In genomic region chr1:234309598-234310459, GRCh38 we compare ENCODE assay signal across 8 cellular contexts.
DNase-seq lines count a peak whose midpoint lies in the region; FAIRE-seq and TF ChIP-seq lines count a peak whose summit lies in the region.

No MANE protein-coding gene starts in this region.

- intact Hi-C loops in activated T-helper 2 cell treated with anti-CD3 and anti-CD28 coated beads, Interferon-gamma antibody, Interleukin-2, Interleukin-4, amounts not matched to agents 10 μg/mL and 5 μg/mL and 100 μg/mL, durations not matched to agents 14 hours and 24 hours and 36 hours (cut with micrococcal nuclease): loop anchor here (1.0 kb wide), 4 partner anchors 39 to 196 kb away; no protein-coding TSS in a partner anchor

- H3K9me3 Mint-ChIP-seq in activated T-helper 2 cell treated with anti-CD3 and anti-CD28 coated beads, Interferon-gamma antibody, Interleukin-2, Interleukin-4, amounts not matched to agents 10 μg/mL and 5 μg/mL and 100 μg/mL, durations not matched to agents 14 hours and 24 hours and 36 hours: no peaks in the 10 kb centered on the region
- no peaks in the 10 kb centered on the region for H3K9me3 Mint-ChIP-seq in type B pancreatic cell

- H3K4me3 ChIP-seq in LNCaP clone FGC (ENCODE audit: low read depth, low read length) (no peak overlapping the region), parathyroid adenoma (ENCODE audit: low read depth, low read length) (no peak overlapping the region)

- H3K4me1 ChIP-seq in parathyroid adenoma: no peaks in the 10 kb centered on the region

- no peaks in the 10 kb centered on the region for H3K79me2 ChIP-seq in parathyroid adenoma

- no peak overlapping the region for H3K4me2 ChIP-seq in parathyroid adenoma (ENCODE audit: low read length)

- no peaks in the 10 kb centered on the region for H3K27me3 ChIP-seq in parathyroid adenoma (ENCODE audit: control insufficient read depth, insufficient read depth, low read length)

- no peaks in the 10 kb centered on the region for H3K36me3 Mint-ChIP-seq in activated T-helper 2 cell treated with anti-CD3 and anti-CD28 coated beads, Interferon-gamma antibody, Interleukin-2, Interleukin-4, amounts not matched to agents 10 μg/mL and 5 μg/mL and 100 μg/mL, durations not matched to agents 14 hours and 24 hours and 36 hours (ENCODE audit: low read depth)
- no peaks in the 10 kb centered on the region for H3K36me3 Mint-ChIP-seq in type B pancreatic cell

- TF ChIP-seq CTCF in LNCaP clone FGC (IDR thresholded peaks at IDR 0.05; ENCODE audit: control insufficient read depth, extremely low read depth, insufficient read depth) (peak; percentile 93), parathyroid adenoma (IDR thresholded peaks at IDR 0.05) (peak; percentile 72), type B pancreatic cell (conservative IDR thresholded peaks at IDR 0.05) (peak; percentile 96)

- peak; percentile 58 for DNase-seq in EL
- DNase-seq in H4 (ENCODE audit: low spot score): peak; percentile 52
- DNase-seq in LNCaP clone FGC (ENCODE audit: low read depth): peak; percentile 59
- peak; percentile 81 for DNase-seq in RPMI8226
- peak; percentile 59 for DNase-seq in activated T-helper 2 cell treated with anti-CD3 and anti-CD28 coated beads, Interferon-gamma antibody, Interleukin-2, Interleukin-4, amounts not matched to agents 10 μg/mL and 5 μg/mL and 100 μg/mL, durations not matched to agents 14 hours and 24 hours and 36 hours (ENCODE audit: low spot score)
- DNase-seq in frontal cortex (ENCODE audit: low spot score in 2 of 2): peak; percentile 15 to 53
- DNase-seq in type B pancreatic cell (ENCODE audit: extremely low spot score, unreplicated experiment): peak; percentile 75

- peak overlapping the region; percentile 46 for H3K27ac Mint-ChIP-seq in activated T-helper 2 cell treated with anti-CD3 and anti-CD28 coated beads, Interferon-gamma antibody, Interleukin-2, Interleukin-4, amounts not matched to agents 10 μg/mL and 5 μg/mL and 100 μg/mL, durations not matched to agents 14 hours and 24 hours and 36 hours
- no peak overlapping the region for H3K27ac Mint-ChIP-seq in type B pancreatic cell

- no peaks in the 10 kb centered on the region for H3K9me3 ChIP-seq in parathyroid adenoma (ENCODE audit: control insufficient read depth, low read length)

- H3K4me1 Mint-ChIP-seq in activated T-helper 2 cell treated with anti-CD3 and anti-CD28 coated beads, Interferon-gamma antibody, Interleukin-2, Interleukin-4, amounts not matched to agents 10 μg/mL and 5 μg/mL and 100 μg/mL, durations not matched to agents 14 hours and 24 hours and 36 hours (ENCODE audit: low read depth): peaks cover 22% of the 10 kb centered on the region
- H3K4me1 Mint-ChIP-seq in type B pancreatic cell (ENCODE audit: unreplicated experiment): peaks cover 6% of the 10 kb centered on the region

- H3K9ac ChIP-seq in parathyroid adenoma: no peak overlapping the region

- H3K27ac ChIP-seq in parathyroid adenoma: no peak overlapping the region

- peak overlapping the region; percentile 0 for H3K4me3 Mint-ChIP-seq in activated T-helper 2 cell treated with anti-CD3 and anti-CD28 coated beads, Interferon-gamma antibody, Interleukin-2, Interleukin-4, amounts not matched to agents 10 μg/mL and 5 μg/mL and 100 μg/mL, durations not matched to agents 14 hours and 24 hours and 36 hours (ENCODE audit: low read depth)
- H3K4me3 Mint-ChIP-seq in type B pancreatic cell: peak overlapping the region; percentile 23

- H3K27me3 Mint-ChIP-seq in activated T-helper 2 cell treated with anti-CD3 and anti-CD28 coated beads, Interferon-gamma antibody, Interleukin-2, Interleukin-4, amounts not matched to agents 10 μg/mL and 5 μg/mL and 100 μg/mL, durations not matched to agents 14 hours and 24 hours and 36 hours (ENCODE audit: low read depth): peaks cover 11% of the 10 kb centered on the region
- peaks cover 21% of the 10 kb centered on the region for H3K27me3 Mint-ChIP-seq in type B pancreatic cell

- no peak overlapping the region for H2AFZ ChIP-seq in parathyroid adenoma

- no peak for FAIRE-seq in frontal cortex (lab: Jason Lieb, UNC)

- H3K36me3 ChIP-seq in parathyroid adenoma (ENCODE audit: control insufficient read depth, insufficient read depth, low read length): no peaks in the 10 kb centered on the region
